19 cellular contexts compared by ENCODE assay signal in genomic region chr10:130358981-130359650, GRCh38.
"Had no signal": no experiment of that assay in that cellular context is flagged by ENCODE, and none has a peak within 500 bp of the region (broad histone marks: within the 10 kb centered on the region; RNA-seq: fewer than 3 reads in every experiment).

No MANE protein-coding gene starts in this region.

- H3K4me3 Mint-ChIP-seq: activated CD4-positive, alpha-beta T cell treated with anti-CD3 and anti-CD28 coated beads, Interleukin-2, amount 10 ng/mL, durations not matched to agents 7 days and 5 days; activated T-cell treated with anti-CD3 and anti-CD28 coated beads, Interleukin-2, amount 50 U/mL, for 72 hours; immature natural killer cell; naive thymus-derived CD8-positive, alpha-beta T cell; stimulated activated naive B cell treated with anti-CD40 and anti-IgM and Interleukin-4, amounts not matched to agents 10 μg/mL and 1 μg/mL and 100 μg/mL, for 72 hours had no signal

- H3K27me3 ChIP-seq: adrenal gland had no signal

- H3K9me3 Mint-ChIP-seq: activated CD4-positive, alpha-beta T cell treated with anti-CD3 and anti-CD28 coated beads, Interleukin-2, amount 10 ng/mL, durations not matched to agents 7 days and 5 days; activated naive CD4-positive, alpha-beta T cell treated with anti-CD3 and anti-CD28 coated beads, Interleukin-2, amount 50 U/mL, for 72 hours; immature natural killer cell had no signal

- H3K79me2 ChIP-seq: parathyroid adenoma had no signal

- H3K4me1 ChIP-seq: adrenal gland, esophagus squamous epithelium, parathyroid adenoma had no signal

- H3K27ac ChIP-seq: adrenal gland, esophagus squamous epithelium, parathyroid adenoma had no signal

- H3K27me3 Mint-ChIP-seq: activated CD4-positive, alpha-beta T cell treated with anti-CD3 and anti-CD28 coated beads, Interleukin-2, amount 10 ng/mL, durations not matched to agents 7 days and 5 days; stimulated activated naive B cell treated with anti-CD40 and anti-IgM and Interleukin-4, amounts not matched to agents 10 μg/mL and 1 μg/mL and 100 μg/mL, for 72 hours had no signal

- H3K4me1 Mint-ChIP-seq: activated CD4-positive, alpha-beta T cell treated with anti-CD3 and anti-CD28 coated beads, Interleukin-2, amount 10 ng/mL, durations not matched to agents 7 days and 5 days; immature natural killer cell; naive thymus-derived CD8-positive, alpha-beta T cell; stimulated activated naive B cell treated with anti-CD40 and anti-IgM and Interleukin-4, amounts not matched to agents 10 μg/mL and 1 μg/mL and 100 μg/mL, for 72 hours had no signal

- ATAC-seq: activated CD4-positive, CD25-positive, alpha-beta regulatory T cell treated with anti-CD3 and anti-CD28 coated beads, Interleukin-2, amount 50 U/mL, for 24 hours; activated naive CD4-positive, alpha-beta T cell treated with anti-CD3 and anti-CD28 coated beads, Interleukin-2, amount 50 U/mL, for 72 hours; activated T-cell treated with anti-CD3 and anti-CD28 coated beads, Interleukin-2, amount 50 U/mL, for 72 hours; left ventricle myocardium superior; naive thymus-derived CD8-positive, alpha-beta T cell; stimulated activated naive B cell treated with anti-CD40 and anti-IgM and Interleukin-4, amounts not matched to agents 10 μg/mL and 1 μg/mL and 100 μg/mL, for 72 hours had no signal

- H3K4me3 ChIP-seq: adrenal gland, esophagus squamous epithelium had no signal

- H3K27ac Mint-ChIP-seq: activated CD4-positive, alpha-beta T cell treated with anti-CD3 and anti-CD28 coated beads, Interleukin-2, amount 10 ng/mL, durations not matched to agents 7 days and 5 days; activated naive CD4-positive, alpha-beta T cell treated with anti-CD3 and anti-CD28 coated beads, Interleukin-2, amount 50 U/mL, for 72 hours; activated T-cell treated with anti-CD3 and anti-CD28 coated beads, Interleukin-2, amount 50 U/mL, for 72 hours; immature natural killer cell; naive thymus-derived CD8-positive, alpha-beta T cell; stimulated activated naive B cell treated with anti-CD40 and anti-IgM and Interleukin-4, amounts not matched to agents 10 μg/mL and 1 μg/mL and 100 μg/mL, for 72 hours had no signal

- H3K9me3 ChIP-seq: adrenal gland had no signal

- H3K9ac ChIP-seq: parathyroid adenoma had no signal

- H2AFZ ChIP-seq: parathyroid adenoma had no signal

- H3K36me3 Mint-ChIP-seq: activated naive CD4-positive, alpha-beta T cell treated with anti-CD3 and anti-CD28 coated beads, Interleukin-2, amount 50 U/mL, for 72 hours; immature natural killer cell; naive thymus-derived CD8-positive, alpha-beta T cell; stimulated activated naive B cell treated with anti-CD40 and anti-IgM and Interleukin-4, amounts not matched to agents 10 μg/mL and 1 μg/mL and 100 μg/mL, for 72 hours had no signal

- DNase-seq: activated CD4-positive, alpha-beta T cell treated with anti-CD3 and anti-CD28 coated beads, Interleukin-2, amount 10 ng/mL, durations not matched to agents 7 days and 5 days; activated CD8-positive, alpha-beta memory T cell treated with anti-CD3 and anti-CD28 coated beads, Interleukin-2, amount 50 U/mL, for 4 hours; activated gamma-delta T cell treated with Interleukin-2 at 50 U/mL for 16 hours; activated T-cell treated with anti-CD3 and anti-CD28 coated beads, Interleukin-2, amount 50 U/mL, for 72 hours; dermis blood vessel endothelial cell; effector memory CD4-positive, alpha-beta T cell; esophagus squamous epithelium; immature natural killer cell; kidney glomerular epithelial cell; left ventricle myocardium superior; mesenchymal stem cell; naive thymus-derived CD8-positive, alpha-beta T cell; stimulated activated naive B cell treated with anti-CD40 and anti-IgM and Interleukin-4, amounts not matched to agents 10 μg/mL and 1 μg/mL and 100 μg/mL, for 72 hours; T-helper 1 cell; T-helper 9 cell had no signal

- H3K36me3 ChIP-seq: adrenal gland, esophagus squamous epithelium had no signal
